8 cellular contexts compared by ENCODE assay signal in genomic region chr2:230441188-230441897, GRCh38. TPM values are rescaled to one million over a fixed set of nuclear protein-coding genes. Genes with fewer than 3 reads are reported as not detected.
A peak's percentile ranks its signal among the peaks of the same experiment; 100 is the strongest.
DNase-seq lines count a peak whose midpoint lies in the region; ATAC-seq, FAIRE-seq and TF ChIP-seq lines count a peak whose summit lies in the region.

No MANE protein-coding gene starts in this region.

- TF ChIP-seq CTCF in endothelial cell of umbilical vein (IDR thresholded peaks at IDR 0.05; ENCODE audit: extremely low read depth in 1 of 2, insufficient read depth in 1 of 2, low read depth in 1 of 2, low read length in 2 of 2): no peak

- no peak for TF ChIP-seq POLR2A in endothelial cell of umbilical vein (IDR thresholded peaks at IDR 0.05; ENCODE audit: low read depth, low read length)

- H3K27me3 ChIP-seq in BLaER1 treated with 17β-estradiol and CSF1 and Interleukin-3, amounts not matched to agents 10 nM and 100 nM: no peaks in the 10 kb centered on the region
- no peaks in the 10 kb centered on the region for H3K27me3 ChIP-seq in endothelial cell of umbilical vein (ENCODE audit: control insufficient read depth in 2 of 2, insufficient read depth in 2 of 2, low read length in 2 of 2)

- CTCF ChIA-PET in endothelial cell of umbilical vein (lab: Charles Lee): interaction anchor here (1.4 kb wide), 1 partner anchor 10 kb away, joined by 7 read pairs; no protein-coding TSS in a partner anchor

- peak overlapping the region in 1 of 10 experiments; percentile 8; a peak in 2 of 20 replicates for H3K4me3 ChIP-seq in BLaER1 treated with 17β-estradiol and CSF1 and Interleukin-3, amounts not matched to agents 10 nM and 100 nM
- H3K4me3 ChIP-seq in endothelial cell of umbilical vein (replicated peaks in 1 of 3; ENCODE audit: insufficient read depth in 1 of 3, low read depth in 1 of 3, low read length in 3 of 3): no peak overlapping the region

- peak; percentile 18 for DNase-seq in T-helper 9 cell
- DNase-seq in endothelial cell of umbilical vein (ENCODE audit: low read depth, low spot score): peak; percentile 82
- no peak for DNase-seq in putamen (ENCODE audit: low spot score)
- DNase-seq in anterior cingulate cortex (lab: John Stamatoyannopoulos, UW): no peak
- no peak for DNase-seq in EL

- peaks cover 6 to 23% (median 17%) of the 10 kb centered on the region in 11 experiments for H3K9me3 ChIP-seq in BLaER1 treated with 17β-estradiol and CSF1 and Interleukin-3, amounts not matched to agents 10 nM and 100 nM (replicated peaks in 1 of 11)
- H3K9me3 ChIP-seq in endothelial cell of umbilical vein (replicated peaks; ENCODE audit: control insufficient read depth, insufficient read depth, low read length): no peaks in the 10 kb centered on the region

- no peaks in the 10 kb centered on the region for H3K27me3 Mint-ChIP-seq in stimulated activated memory B cell treated with anti-CD40 and anti-IgM and Interleukin-4, amounts not matched to agents 10 μg/mL and 1 μg/mL and 100 μg/mL, for 72 hours

- H2AFZ ChIP-seq in endothelial cell of umbilical vein (ENCODE audit: low read depth, low read length): no peak overlapping the region

- H3K79me2 ChIP-seq in endothelial cell of umbilical vein (ENCODE audit: control insufficient read depth, insufficient read depth, low read length): peaks cover 44% of the 10 kb centered on the region

- peaks cover 2% of the 10 kb centered on the region for H3K9me3 Mint-ChIP-seq in stimulated activated memory B cell treated with anti-CD40 and anti-IgM and Interleukin-4, amounts not matched to agents 10 μg/mL and 1 μg/mL and 100 μg/mL, for 72 hours

- peaks cover 46 to 65% (median 49%) of the 10 kb centered on the region in 11 experiments for H3K36me3 ChIP-seq in BLaER1 treated with 17β-estradiol and CSF1 and Interleukin-3, amounts not matched to agents 10 nM and 100 nM
- H3K36me3 ChIP-seq in endothelial cell of umbilical vein (ENCODE audit: control insufficient read depth in 2 of 2, extremely low read depth in 1 of 2, insufficient read depth in 2 of 2, low read length in 2 of 2): peaks cover 4 to 9% of the 10 kb centered on the region in 2 experiments

- H3K4me2 ChIP-seq in BLaER1 treated with 17β-estradiol and CSF1 and Interleukin-3, amounts not matched to agents 10 nM and 100 nM: peak overlapping the region; percentile 30 to 80 (median 49); a peak in 21 of 22 replicates
- peak overlapping the region; percentile 56 for H3K4me2 ChIP-seq in endothelial cell of umbilical vein (ENCODE audit: insufficient read depth, low read length)

- peak; percentile 62 for ATAC-seq in GM21529 (IDR thresholded peaks at IDR 0.05; ENCODE audit: unreplicated experiment)
- ATAC-seq in stimulated activated memory B cell treated with anti-CD40 and anti-IgM and Interleukin-4, amounts not matched to agents 10 μg/mL and 1 μg/mL and 100 μg/mL, for 72 hours: peak; percentile 89

- peaks cover 62% of the 10 kb centered on the region for H3K4me1 Mint-ChIP-seq in stimulated activated memory B cell treated with anti-CD40 and anti-IgM and Interleukin-4, amounts not matched to agents 10 μg/mL and 1 μg/mL and 100 μg/mL, for 72 hours

- dilution Hi-C loops in endothelial cell of umbilical vein (cut with MboI; ENCODE audit: extremely low pct_ligation_motif_present, low sequenced_read_pairs): no loop called here

- peak overlapping the region in 9 of 11 experiments; percentile 30 to 82 (median 64); a peak in 19 of 22 replicates for H3K27ac ChIP-seq in BLaER1 treated with 17β-estradiol and CSF1 and Interleukin-3, amounts not matched to agents 10 nM and 100 nM
- peak overlapping the region; percentile 54 for H3K27ac ChIP-seq in endothelial cell of umbilical vein (ENCODE audit: insufficient read depth, low read depth, low read length)

- H4K20me1 ChIP-seq in BLaER1 treated with 17β-estradiol and CSF1 and Interleukin-3, amounts not matched to agents 10 nM and 100 nM: peaks cover 0 to 39% (median 0%) of the 10 kb centered on the region in 11 experiments; a peak in 3 of 22 replicates
- H4K20me1 ChIP-seq in endothelial cell of umbilical vein (replicated peaks; ENCODE audit: control insufficient read depth, extremely low read depth, insufficient read depth, low read length): no peaks in the 10 kb centered on the region

- intact Hi-C loops in endothelial cell of umbilical vein (cut with micrococcal nuclease): loop anchor here (1.0 to 5.0 kb wide), 2 partner anchors 23 to 34 kb away; no protein-coding TSS in a partner anchor

- H3K9me1 ChIP-seq in endothelial cell of umbilical vein (replicated peaks; ENCODE audit: control insufficient read depth, extremely low read depth, insufficient read depth, low read length): no peaks in the 10 kb centered on the region

- BruUV-seq in endothelial cell of umbilical vein (replicated peaks; lab: Mats Ljungman, UMichigan): no TSS peak

- peak; percentile 79 for FAIRE-seq in endothelial cell of umbilical vein (lab: Jason Lieb, UNC)

- H3K4me1 ChIP-seq in BLaER1 treated with 17β-estradiol and CSF1 and Interleukin-3, amounts not matched to agents 10 nM and 100 nM: peaks cover 19 to 77% (median 26%) of the 10 kb centered on the region in 10 experiments; a peak in 19 of 20 replicates
- peaks cover 35% of the 10 kb centered on the region for H3K4me1 ChIP-seq in endothelial cell of umbilical vein (ENCODE audit: control insufficient read depth, extremely low read depth, insufficient read depth, low read length)

- peaks cover 68% of the 10 kb centered on the region for H3K36me3 Mint-ChIP-seq in stimulated activated memory B cell treated with anti-CD40 and anti-IgM and Interleukin-4, amounts not matched to agents 10 μg/mL and 1 μg/mL and 100 μg/mL, for 72 hours

- POLR2A ChIA-PET in endothelial cell of umbilical vein (lab: Charles Lee): no interaction called here

- H3K27ac Mint-ChIP-seq in stimulated activated memory B cell treated with anti-CD40 and anti-IgM and Interleukin-4, amounts not matched to agents 10 μg/mL and 1 μg/mL and 100 μg/mL, for 72 hours: peak overlapping the region; percentile 74

- peak overlapping the region; percentile 34 for H3K4me3 Mint-ChIP-seq in stimulated activated memory B cell treated with anti-CD40 and anti-IgM and Interleukin-4, amounts not matched to agents 10 μg/mL and 1 μg/mL and 100 μg/mL, for 72 hours

- H3K9ac ChIP-seq in BLaER1 treated with 17β-estradiol and CSF1 and Interleukin-3, amounts not matched to agents 10 nM and 100 nM: peak overlapping the region in 7 of 11 experiments; percentile 20 to 58 (median 41); a peak in 8 of 22 replicates
- H3K9ac ChIP-seq in endothelial cell of umbilical vein (replicated peaks; ENCODE audit: extremely low read depth, insufficient read depth, low read length): peak overlapping the region; percentile 22

TF ChIP-seq in endothelial cell of umbilical vein, 7 proteins besides CTCF, POLR2A, EP300 and RAD21:
- TF ChIP-seq JUN (IDR thresholded peaks at IDR 0.05; ENCODE audit: borderline replicate concordance, insufficient read depth, insufficient read length, low read depth) (peak; percentile 30), POLR2AphosphoS5 (IDR thresholded peaks at IDR 0.05; ENCODE audit: insufficient read depth, low read depth, low read length) (no peak)

RNA-seq across cellular contexts. Expression of gene SP100, which starts 25.3 kb away (rescaled TPM):
- total RNA-seq in endothelial cell of umbilical vein: 90.6 and 108 TPM in 2 replicates
- 24.2 and 33.7 TPM in 2 replicates for polyA plus RNA-seq in endothelial cell of umbilical vein
- polyA plus RNA-seq in endothelial cell of umbilical vein (2011; cell fraction: cytosol; rRNA removed): 61.2 and 63.7 TPM in 2 replicates
- polyA plus RNA-seq in endothelial cell of umbilical vein (2011; cell fraction: nucleus; rRNA removed): 109 and 143 TPM in 2 replicates
- polyA plus RNA-seq in endothelial cell of umbilical vein (2012): 125 and 163 TPM in 2 replicates
- polyA minus RNA-seq in endothelial cell of umbilical vein: 61.4 and 63.8 TPM in 2 replicates
- polyA minus RNA-seq in endothelial cell of umbilical vein (2011; cell fraction: cytosol; rRNA and poly(A)+ RNA removed): 13.2 TPM
- polyA minus RNA-seq in endothelial cell of umbilical vein (2011; cell fraction: nucleus; rRNA and poly(A)+ RNA removed): 156 and 181 TPM in 2 replicates

Comparison
In these comparisons a context has a peak if more than half of its experiments do, and no peak if none do; other contexts are left out.
1. DNase-seq: peak in T-helper 9 cell (single experiment) and endothelial cell of umbilical vein (single experiment); none in putamen (single experiment), anterior cingulate cortex (0 of 58) and EL (single experiment).